23 cellular contexts compared by ENCODE assay signal in genomic region chr17:42975265-42975664, GRCh38. TPM values are rescaled to one million over a fixed set of nuclear protein-coding genes. Genes with fewer than 3 reads are reported as not detected.
DNase-seq lines count a peak whose midpoint lies in the region; ATAC-seq, FAIRE-seq and TF ChIP-seq lines count a peak whose summit lies in the region.
"Had no signal": no experiment of that assay in that cellular context is flagged by ENCODE, and none has a peak within 500 bp of the region (broad histone marks: within the 10 kb centered on the region; RNA-seq: fewer than 3 reads in every experiment).

No MANE protein-coding gene starts in this region.

- POLR2A ChIA-PET in K562 (lab: Yijun Ruan, JAX): no interaction called here

- peak; percentile 60 for FAIRE-seq in K562 (lab: Jason Lieb, UNC)
- FAIRE-seq: A204.1, D721Med, GM12878 had no signal

- H3K4me3 Mint-ChIP-seq in glutamatergic neuron (ENCODE audit: unreplicated experiment): no peak overlapping the region
- no peak overlapping the region for H3K4me3 Mint-ChIP-seq in activated T-cell treated with anti-CD3 and anti-CD28 coated beads, Interleukin-2, amount 50 U/mL, for 24 hours
- H3K4me3 Mint-ChIP-seq: HFFc6 had no signal

- H3K27ac ChIP-seq in K562 (ENCODE audit: extremely low read depth, low read depth, low read length) (0 out of 3 replicates have a peak overlapping the region, but pooled peaks have one; percentile 3), gastrocnemius medialis (peak overlapping the region; percentile 80 to 98 (median 90)), thyroid gland (no peak overlapping the region)
- H3K27ac ChIP-seq: PC-9 had no signal

- 11% methylated on average over 2 of the region's 2 CpGs for WGBS in K562 (ENCODE audit: insufficient coverage, low coverage, missing lambda C conversion rate)
- WGBS in thyroid gland, 2 donors: 20 to 36% methylated on average over 2 of the region's 2 CpGs

- H3K4me1 Mint-ChIP-seq in glutamatergic neuron (ENCODE audit: low read depth, unreplicated experiment): peaks cover 3% of the 10 kb centered on the region
- H3K4me1 Mint-ChIP-seq in activated T-cell treated with anti-CD3 and anti-CD28 coated beads, Interleukin-2, amount 50 U/mL, for 24 hours (ENCODE audit: low read depth): peaks cover 13% of the 10 kb centered on the region

- no peak overlapping the region for H3K9ac ChIP-seq in K562 (ENCODE audit: insufficient read depth in 1 of 2, low read depth in 2 of 2, low read length in 2 of 2)

- no peaks in the 10 kb centered on the region for H3K9me1 ChIP-seq in K562 (ENCODE audit: control insufficient read depth, insufficient read depth, low read length)

- in situ Hi-C loops in K562 (cut with MboI): no loop called here
- in situ Hi-C loops in gastrocnemius medialis (cut with MboI; ENCODE audit: low sequenced_read_pairs in 4 of 4): no loop called here

- TF ChIP-seq CTCF in K562 (IDR thresholded peaks at IDR 0.05 in 2 of 3, conservative IDR thresholded peaks at IDR 0.05 in 1 of 3; ENCODE audit: insufficient read depth in 2 of 3, low read depth in 1 of 3, low read length in 3 of 3) (no peak), gastrocnemius medialis (IDR thresholded peaks at IDR 0.05 in 4 of 5, conservative IDR thresholded peaks at IDR 0.05 in 1 of 5) (no peak), thyroid gland (IDR thresholded peaks at IDR 0.05) (no peak), glutamatergic neuron (IDR thresholded peaks at IDR 0.05; ENCODE audit: partially characterized antibody, unreplicated experiment) (no peak)

- TF ChIP-seq RAD21 in K562 (CRISPR knock-in tag; conservative IDR thresholded peaks at IDR 0.05 in 1 of 2, IDR thresholded peaks at IDR 0.05 in 1 of 2): no peak

- peaks cover 5% of the 10 kb centered on the region for H3K27me3 Mint-ChIP-seq in glutamatergic neuron (ENCODE audit: unreplicated experiment)
- no peaks in the 10 kb centered on the region for H3K27me3 Mint-ChIP-seq in activated T-cell treated with anti-CD3 and anti-CD28 coated beads, Interleukin-2, amount 50 U/mL, for 24 hours

- 0 out of 3 replicates have a peak, but pooled peaks cover 3% of the 10 kb centered on the region for H3K36me3 ChIP-seq in K562 (ENCODE audit: control insufficient read depth, insufficient read depth, low read length)
- H3K36me3 ChIP-seq in gastrocnemius medialis: no peaks in the 10 kb centered on the region
- H3K36me3 ChIP-seq in thyroid gland: no peaks in the 10 kb centered on the region

- H3K4me1 ChIP-seq in K562 (replicated peaks in 1 of 2; ENCODE audit: control insufficient read depth in 2 of 2, insufficient read depth in 2 of 2, low read length in 2 of 2): peaks cover 16 to 18% of the 10 kb centered on the region in 2 experiments; a peak in 4 of 5 replicates
- peaks cover 12 to 14% of the 10 kb centered on the region in 2 donors for H3K4me1 ChIP-seq in gastrocnemius medialis
- peaks cover 4 to 8% of the 10 kb centered on the region in 2 donors for H3K4me1 ChIP-seq in thyroid gland

- TF ChIP-seq POLR2A in K562 (conservative IDR thresholded peaks at IDR 0.05): no peak
- no peak for TF ChIP-seq POLR2A in gastrocnemius medialis (IDR thresholded peaks at IDR 0.05)
- no peak for TF ChIP-seq POLR2A in thyroid gland (IDR thresholded peaks at IDR 0.05)

- no peaks in the 10 kb centered on the region for H4K20me1 ChIP-seq in K562 (replicated peaks; ENCODE audit: control insufficient read depth, insufficient read depth, low read length)

- H3K9me3 ChIP-seq in K562 (replicated peaks; ENCODE audit: control insufficient read depth, insufficient read depth, low read depth, low read length): no peaks in the 10 kb centered on the region
- no peaks in the 10 kb centered on the region for H3K9me3 ChIP-seq in gastrocnemius medialis
- H3K9me3 ChIP-seq in thyroid gland: no peaks in the 10 kb centered on the region

- intact Hi-C loops in K562 (cut with micrococcal nuclease) (no loop called here), gastrocnemius medialis (cut with DNase I; ENCODE audit: low total_unique reads) (no loop called here), thyroid gland (cut with DNase I) (no loop called here)

- CTCF ChIA-PET in K562 (lab: Yijun Ruan, JAX; ENCODE audit: low intra/inter-chr PET ratio): no interaction called here

- DNase-seq in activated effector memory CD4-positive, alpha-beta T cell treated with anti-CD3 and anti-CD28 coated beads, Interleukin-2, amount 50 U/mL, for 16 hours: peak; percentile 4
- DNase-seq in activated effector memory CD4-positive, alpha-beta T cell treated with Interleukin-2 at 50 U/mL for 16 hours: no peak
- DNase-seq in HuH-7 (ENCODE audit: low spot score) (peak; percentile 36), K562 (ENCODE audit: extremely low read depth in 1 of 4, low spot score in 3 of 4) (peak in 2 of 4 experiments; percentile 27 to 37), gastrocnemius medialis (no peak), thyroid gland (no peak), glutamatergic neuron (no peak)
- DNase-seq in activated T-cell treated with anti-CD3 and anti-CD28 coated beads, Interleukin-2, amount 50 U/mL, for 24 hours: no peak
- DNase-seq: DMS53, EL, H7, HFFc6, KG1, NCI-H1105 treated with DMSO at 0.1 percent for 48 hours, NCI-H1694, NCI-H446, NCI-H526 treated with DMSO at 0.1 percent for 48 hours, PC-9, RPMI8226, SHP77 had no signal

- H3K27ac Mint-ChIP-seq in glutamatergic neuron (ENCODE audit: unreplicated experiment): no peak overlapping the region
- no peak overlapping the region for H3K27ac Mint-ChIP-seq in activated T-cell treated with anti-CD3 and anti-CD28 coated beads, Interleukin-2, amount 50 U/mL, for 24 hours
- H3K27ac Mint-ChIP-seq: HFFc6 had no signal

- H3K79me2 ChIP-seq in K562 (ENCODE audit: control insufficient read depth, insufficient read depth, low read length): peaks cover 13% of the 10 kb centered on the region

- ATAC-seq in K562: peak; percentile 21
- ATAC-seq in gastrocnemius medialis: peak; percentile 6 to 13
- ATAC-seq: GM12878 had no signal

- H3K27me3 ChIP-seq in K562 (ENCODE audit: control insufficient read depth in 2 of 2, insufficient read depth in 2 of 2, low read length in 2 of 2) (no peaks in the 10 kb centered on the region), gastrocnemius medialis (no peaks in the 10 kb centered on the region), thyroid gland (no peaks in the 10 kb centered on the region)

- H3K36me3 Mint-ChIP-seq in glutamatergic neuron (ENCODE audit: unreplicated experiment): no peaks in the 10 kb centered on the region
- H3K36me3 Mint-ChIP-seq in activated T-cell treated with anti-CD3 and anti-CD28 coated beads, Interleukin-2, amount 50 U/mL, for 24 hours (ENCODE audit: low read depth): peaks cover 3% of the 10 kb centered on the region

- BruUV-seq in K562 (replicated peaks; lab: Mats Ljungman, UMichigan): no TSS peak

- TF ChIP-seq EP300 in K562 (IDR thresholded peaks at IDR 0.05; ENCODE audit: low read length): no peak

- H3K4me2 ChIP-seq in K562 (ENCODE audit: insufficient read depth, low read length): no peak overlapping the region
- H3K4me2 ChIP-seq: PC-9 had no signal

- H2AFZ ChIP-seq in K562 (ENCODE audit: low read depth, low read length): no peak overlapping the region
- H2AFZ ChIP-seq: PC-9 had no signal

- H3K9me3 Mint-ChIP-seq in glutamatergic neuron (ENCODE audit: unreplicated experiment): peaks cover 1% of the 10 kb centered on the region
- H3K9me3 Mint-ChIP-seq in activated T-cell treated with anti-CD3 and anti-CD28 coated beads, Interleukin-2, amount 50 U/mL, for 24 hours: no peaks in the 10 kb centered on the region
- H3K9me3 Mint-ChIP-seq: HFFc6 had no signal

- no peak overlapping the region for H3K4me3 ChIP-seq in K562
- no peak overlapping the region for H3K4me3 ChIP-seq in gastrocnemius medialis
- H3K4me3 ChIP-seq in thyroid gland (replicated peaks in 1 of 3): no peak overlapping the region
- H3K4me3 ChIP-seq: GM12878, PC-9 had no signal

RNA-seq across cellular contexts. Expression of gene PTGES3L, which starts 4.6 kb away (rescaled TPM):
- 29.7 and 49.0 TPM in 2 replicates for total RNA-seq in K562 (2011; cell fraction: chromatin; rRNA removed; ENCODE audit: low replicate concordance)
- total RNA-seq in K562 (2011; cell fraction: nucleolus; rRNA removed): 21.0 and 22.5 TPM in 2 replicates
- total RNA-seq in K562 (2011; cell fraction: nucleoplasm; rRNA removed): 22.1 and 38.2 TPM in 2 replicates
- 6.0 and 12.2 TPM in 2 replicates for total RNA-seq in K562 (2014; rRNA removed)
- total RNA-seq in K562 (2014; rRNA removed; fragmentation: Illumina TruSeq; extraction: Trizol): 8.8 and 9.0 TPM in 2 replicates
- 6.8 and 7.8 TPM in 2 replicates for total RNA-seq in K562 (2015; rRNA removed; fragmentation: Illumina TruSeq; extraction: Trizol)
- total RNA-seq in K562 (2021): 8.2 and 9.6 TPM in 2 replicates
- 5.5 and 7.7 TPM in 2 replicates for polyA plus RNA-seq in K562 (2011; rRNA removed)
- 5.1 and 7.1 TPM in 2 replicates for polyA plus RNA-seq in K562 (2011; cell fraction: cytosol; rRNA removed)
- polyA plus RNA-seq in K562 (2011; cell fraction: nucleus; rRNA removed): 8.0 and 9.9 TPM in 2 replicates
- 10.0 and 17.2 TPM in 2 replicates for polyA plus RNA-seq in K562 (2012)
- polyA plus RNA-seq in K562 (2014; fragmentation: Illumina TruSeq; extraction: Trizol): 11.8 and 12.1 TPM in 2 replicates
- polyA plus RNA-seq in K562 (2014; fragmentation: Nextera tagmentation; extraction: Ambion mirVana): 10 to 100 TPM; 11.5 to 16.0 TPM
- polyA plus RNA-seq in K562 (2014; rRNA removed): 10.9 and 14.5 TPM in 2 replicates
- polyA minus RNA-seq in K562 (2011; rRNA and poly(A)+ RNA removed): 5.8 and 9.6 TPM in 2 replicates
- 3.7 and 6.1 TPM in 2 replicates for polyA minus RNA-seq in K562 (2011; cell fraction: cytosol; rRNA and poly(A)+ RNA removed)
- 6.6 and 7.0 TPM in 2 replicates for polyA minus RNA-seq in K562 (2011; cell fraction: nucleus; rRNA and poly(A)+ RNA removed)
- 10 to 100 TPM; 29.1 to 68.3 (median 31.0) TPM for total RNA-seq in gastrocnemius medialis
- total RNA-seq in thyroid gland: under 1 TPM in 3 of 4 donors, not detected in 1; 0.11 to 0.75 (median 0.54) TPM
- 4.1 TPM for total RNA-seq in glutamatergic neuron (ENCODE audit: unreplicated experiment)

RNA-seq across cellular contexts. Expression of gene RUNDC1, which starts 5.1 kb away (rescaled TPM):
- 45.7 and 57.8 TPM in 2 replicates for total RNA-seq in K562 (2011; cell fraction: chromatin; rRNA removed; ENCODE audit: low replicate concordance)
- total RNA-seq in K562 (2011; cell fraction: nucleolus; rRNA removed): 36.1 and 40.2 TPM in 2 replicates
- 40.8 and 43.7 TPM in 2 replicates for total RNA-seq in K562 (2011; cell fraction: nucleoplasm; rRNA removed)
- total RNA-seq in K562 (2014; rRNA removed) (9.4 and 12.0 TPM in 2 replicates), K562 (2014; rRNA removed; fragmentation: Illumina TruSeq; extraction: Trizol) (6.3 and 6.6 TPM in 2 replicates), K562 (2015; rRNA removed; fragmentation: Illumina TruSeq; extraction: Trizol) (9.0 and 9.4 TPM in 2 replicates), K562 (2021) (11.1 and 12.5 TPM in 2 replicates), gastrocnemius medialis (10 to 100 TPM; 13.8 to 19.8 (median 16.4) TPM), thyroid gland (10 to 100 TPM; 25.8 to 31.9 (median 28.4) TPM), glutamatergic neuron (ENCODE audit: unreplicated experiment) (14.0 TPM)
- polyA plus RNA-seq in K562 (2011; rRNA removed) (8.1 and 10.5 TPM in 2 replicates), K562 (2014; fragmentation: Illumina TruSeq; extraction: Trizol) (10.5 and 12.6 TPM in 2 replicates), K562 (2014; fragmentation: Nextera tagmentation; extraction: Ambion mirVana) (1 to 10 TPM; 3.4 to 3.6 TPM), K562 (2014; rRNA removed) (8.3 and 8.8 TPM in 2 replicates)
- polyA plus RNA-seq in K562 (2011; cell fraction: cytosol; rRNA removed): 5.6 and 8.2 TPM in 2 replicates
- 7.3 and 11.3 TPM in 2 replicates for polyA plus RNA-seq in K562 (2011; cell fraction: nucleus; rRNA removed)
- 10.6 and 11.1 TPM in 2 replicates for polyA plus RNA-seq in K562 (2012)
- polyA minus RNA-seq in K562 (2011; rRNA and poly(A)+ RNA removed): 12.3 and 18.9 TPM in 2 replicates
- polyA minus RNA-seq in K562 (2011; cell fraction: cytosol; rRNA and poly(A)+ RNA removed): 4.2 and 8.2 TPM in 2 replicates
- polyA minus RNA-seq in K562 (2011; cell fraction: nucleus; rRNA and poly(A)+ RNA removed): 5.3 and 8.8 TPM in 2 replicates

RNA-seq across cellular contexts. Expression of gene AARSD1, which starts 11.0 kb away (rescaled TPM):
- 277 and 420 TPM in 2 replicates for total RNA-seq in K562 (2011; cell fraction: chromatin; rRNA removed; ENCODE audit: low replicate concordance)
- 213 and 237 TPM in 2 replicates for total RNA-seq in K562 (2011; cell fraction: nucleolus; rRNA removed)
- total RNA-seq in K562 (2011; cell fraction: nucleoplasm; rRNA removed): 221 and 229 TPM in 2 replicates
- total RNA-seq in K562 (2014; rRNA removed) (65.3 and 68.6 TPM in 2 replicates), K562 (2014; rRNA removed; fragmentation: Illumina TruSeq; extraction: Trizol) (57.8 and 61.9 TPM in 2 replicates), K562 (2015; rRNA removed; fragmentation: Illumina TruSeq; extraction: Trizol) (56.9 and 57.4 TPM in 2 replicates), K562 (2021) (56.8 and 60.7 TPM in 2 replicates), gastrocnemius medialis (10 to 100 TPM; 21.4 to 30.1 (median 26.5) TPM), thyroid gland (10 to 100 TPM; 25.6 to 37.9 (median 32.5) TPM), glutamatergic neuron (ENCODE audit: unreplicated experiment) (73.9 TPM)
- polyA plus RNA-seq in K562 (2011; rRNA removed) (58.1 and 98.5 TPM in 2 replicates), K562 (2014; fragmentation: Illumina TruSeq; extraction: Trizol) (67.8 and 75.1 TPM in 2 replicates), K562 (2014; fragmentation: Nextera tagmentation; extraction: Ambion mirVana) (10 to 100 TPM; 51.7 to 91.5 TPM), K562 (2014; rRNA removed) (96.2 and 97.9 TPM in 2 replicates)
- polyA plus RNA-seq in K562 (2011; cell fraction: cytosol; rRNA removed): 45.3 and 56.2 TPM in 2 replicates
- 109 and 138 TPM in 2 replicates for polyA plus RNA-seq in K562 (2011; cell fraction: nucleus; rRNA removed)
- 59.7 and 71.1 TPM in 2 replicates for polyA plus RNA-seq in K562 (2012)
- polyA minus RNA-seq in K562 (2011; rRNA and poly(A)+ RNA removed): 52.6 and 91.8 TPM in 2 replicates
- polyA minus RNA-seq in K562 (2011; cell fraction: cytosol; rRNA and poly(A)+ RNA removed): 19.5 and 27.7 TPM in 2 replicates
- 52.2 and 56.8 TPM in 2 replicates for polyA minus RNA-seq in K562 (2011; cell fraction: nucleus; rRNA and poly(A)+ RNA removed)

RNA-seq across cellular contexts. Expression of gene RPL27, which starts 23.0 kb away (rescaled TPM):
- 253 and 412 TPM in 2 replicates for total RNA-seq in K562 (2011; cell fraction: chromatin; rRNA removed; ENCODE audit: low replicate concordance)
- total RNA-seq in K562 (2011; cell fraction: nucleolus; rRNA removed): 1,095 and 1,098 TPM in 2 replicates
- 971 and 1,742 TPM in 2 replicates for total RNA-seq in K562 (2011; cell fraction: nucleoplasm; rRNA removed)
- total RNA-seq in K562 (2014; rRNA removed) (2,067 and 2,551 TPM in 2 replicates), K562 (2014; rRNA removed; fragmentation: Illumina TruSeq; extraction: Trizol) (2,142 and 2,848 TPM in 2 replicates), K562 (2015; rRNA removed; fragmentation: Illumina TruSeq; extraction: Trizol) (2,702 and 3,023 TPM in 2 replicates), K562 (2021) (1,539 and 1,728 TPM in 2 replicates), gastrocnemius medialis (1,000 to 10,000 TPM in 2 of 4 donors, 100 to 1,000 TPM in 2; 800 to 1,300 (median 1,077) TPM), thyroid gland (1,000 to 10,000 TPM in 2 of 4 donors, 100 to 1,000 TPM in 2; 425 to 1,406 (median 814) TPM), glutamatergic neuron (ENCODE audit: unreplicated experiment) (658 TPM)
- polyA plus RNA-seq in K562 (2011; rRNA removed) (5,002 and 6,155 TPM in 2 replicates), K562 (2014; fragmentation: Illumina TruSeq; extraction: Trizol) (4,115 and 4,591 TPM in 2 replicates), K562 (2014; fragmentation: Nextera tagmentation; extraction: Ambion mirVana) (1,000 to 10,000 TPM; 3,710 to 4,120 TPM), K562 (2014; rRNA removed) (3,174 and 4,926 TPM in 2 replicates)
- 2,939 and 4,172 TPM in 2 replicates for polyA plus RNA-seq in K562 (2011; cell fraction: cytosol; rRNA removed)
- 1,268 and 1,390 TPM in 2 replicates for polyA plus RNA-seq in K562 (2011; cell fraction: nucleus; rRNA removed)
- polyA plus RNA-seq in K562 (2012): 3,200 and 4,932 TPM in 2 replicates
- 945 and 1,386 TPM in 2 replicates for polyA minus RNA-seq in K562 (2011; rRNA and poly(A)+ RNA removed)
- 577 and 776 TPM in 2 replicates for polyA minus RNA-seq in K562 (2011; cell fraction: cytosol; rRNA and poly(A)+ RNA removed)
- 198 and 385 TPM in 2 replicates for polyA minus RNA-seq in K562 (2011; cell fraction: nucleus; rRNA and poly(A)+ RNA removed)

RNA-seq across cellular contexts. Expression of gene IFI35, which starts 31.3 kb away (rescaled TPM):
- 4.9 and 13.4 TPM in 2 replicates for total RNA-seq in K562 (2011; cell fraction: chromatin; rRNA removed; ENCODE audit: low replicate concordance)
- total RNA-seq in K562 (2011; cell fraction: nucleolus; rRNA removed): 12.0 and 15.2 TPM in 2 replicates
- total RNA-seq in K562 (2011; cell fraction: nucleoplasm; rRNA removed): 8.1 and 8.3 TPM in 2 replicates
- total RNA-seq in K562 (2014; rRNA removed) (11.7 and 13.9 TPM in 2 replicates), K562 (2014; rRNA removed; fragmentation: Illumina TruSeq; extraction: Trizol) (3.9 and 4.7 TPM in 2 replicates), K562 (2015; rRNA removed; fragmentation: Illumina TruSeq; extraction: Trizol) (8.4 and 9.4 TPM in 2 replicates), K562 (2021) (10.6 TPM in 2 replicates), gastrocnemius medialis (10 to 100 TPM in 1 of 4 donors, 1 to 10 TPM in 3; 1.3 to 11.0 (median 4.0) TPM), thyroid gland (10 to 100 TPM; 23.9 to 43.9 (median 35.8) TPM), glutamatergic neuron (ENCODE audit: unreplicated experiment) (not detected)
- polyA plus RNA-seq in K562 (2011; rRNA removed) (5.3 and 7.5 TPM in 2 replicates), K562 (2014; fragmentation: Illumina TruSeq; extraction: Trizol) (11.3 TPM in 2 replicates), K562 (2014; fragmentation: Nextera tagmentation; extraction: Ambion mirVana) (10 to 100 TPM in 1 of 2 experiments, 1 to 10 TPM in 1; 4.4 to 10.2 TPM), K562 (2014; rRNA removed) (12.0 and 13.1 TPM in 2 replicates)
- polyA plus RNA-seq in K562 (2011; cell fraction: cytosol; rRNA removed): 8.4 and 15.8 TPM in 2 replicates
- 8.6 and 12.3 TPM in 2 replicates for polyA plus RNA-seq in K562 (2011; cell fraction: nucleus; rRNA removed)
- 16.2 and 33.1 TPM in 2 replicates for polyA plus RNA-seq in K562 (2012)
- 2.5 and 4.1 TPM in 2 replicates for polyA minus RNA-seq in K562 (2011; rRNA and poly(A)+ RNA removed)
- polyA minus RNA-seq in K562 (2011; cell fraction: cytosol; rRNA and poly(A)+ RNA removed): 2.3 and 3.0 TPM in 2 replicates
- 3.2 and 3.3 TPM in 2 replicates for polyA minus RNA-seq in K562 (2011; cell fraction: nucleus; rRNA and poly(A)+ RNA removed)

Comparison
In these comparisons a context has a peak if more than half of its experiments do, and no peak if none do; other contexts are left out.
1. DNase-seq: peak in activated effector memory CD4-positive, alpha-beta T cell treated with anti-CD3 and anti-CD28 coated beads, Interleukin-2, amount 50 U/mL, for 16 hours (single experiment) and HuH-7 (single experiment); none in activated effector memory CD4-positive, alpha-beta T cell treated with Interleukin-2 at 50 U/mL for 16 hours (single experiment), gastrocnemius medialis (0 of 2), thyroid gland (0 of 2), glutamatergic neuron (single experiment) and activated T-cell treated with anti-CD3 and anti-CD28 coated beads, Interleukin-2, amount 50 U/mL, for 24 hours (single experiment).
2. H3K27ac ChIP-seq: peak in K562 (single experiment) and gastrocnemius medialis (4 of 4); none in thyroid gland (0 of 3).